Comparison of ENCODE assay signal across 19 cellular contexts in the genomic region with DNA sequence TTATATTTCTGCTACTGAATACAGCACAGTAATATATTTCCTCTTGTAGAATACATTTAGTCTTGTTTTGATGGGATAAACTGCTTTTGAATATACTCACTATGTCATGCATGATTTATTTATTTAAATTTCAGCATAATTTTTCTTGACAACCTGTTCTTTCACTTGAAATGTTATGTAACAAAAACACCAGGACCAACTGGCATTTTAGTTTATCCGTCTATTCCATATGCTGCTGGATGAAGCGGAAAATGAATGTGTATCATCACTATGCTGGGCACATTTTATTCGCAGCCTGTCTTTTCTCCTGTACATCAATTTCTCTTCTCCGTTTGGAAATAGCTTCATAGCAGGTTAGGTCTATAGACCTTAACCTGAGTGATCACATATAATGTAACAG.
A peak's percentile ranks its signal among the peaks of the same experiment; 100 is the strongest.
DNase-seq lines count a peak whose midpoint lies in the region; ATAC-seq and TF ChIP-seq lines count a peak whose summit lies in the region.
"Had no signal": no experiment of that assay in that cellular context is flagged by ENCODE, and none has a peak within 500 bp of the region (broad histone marks: within the 10 kb centered on the region; RNA-seq: fewer than 3 reads in every experiment).

No MANE protein-coding gene starts in this region.

- H3K79me1 ChIP-seq in IMR-90 (ENCODE audit: low read depth in 1 of 2, low read length in 2 of 2): peaks cover 0 to 6% of the 10 kb centered on the region in 2 experiments; a peak in 1 of 4 replicates

- no peak overlapping the region for H3K27ac ChIP-seq in IMR-90 (ENCODE audit: insufficient read depth, low read length)
- no peak overlapping the region for H3K27ac ChIP-seq in neural cell (ENCODE audit: low read length)
- H3K27ac ChIP-seq in right lobe of liver: no peak overlapping the region
- H3K27ac ChIP-seq: 22Rv1, C4-2B, GM23248, HL-60 had no signal

- DNase-seq in NCI-H446 treated with DMSO at 0.1 percent for 48 hours (lab: John Stamatoyannopoulos, UW): peak; percentile 37
- DNase-seq in NCI-H446 (lab: John Stamatoyannopoulos, UW): no peak
- DNase-seq in IMR-90: no peak
- peak; percentile 58 for DNase-seq in NCI-H2171 treated with DMSO at 0.1 percent for 48 hours (lab: John Stamatoyannopoulos, UW)
- no peak for DNase-seq in activated CD4-positive, CD25-positive, alpha-beta regulatory T cell (lab: John Stamatoyannopoulos, UW)
- DNase-seq in NCI-H748 treated with DMSO at 0.1 percent for 48 hours (lab: John Stamatoyannopoulos, UW): no peak
- DNase-seq in right lobe of liver: no peak
- DNase-seq: AML-193; CD4-positive, alpha-beta T cell; DMS53; DND-41; EL; GM23248; HCEC 1CT had no signal

- no peak overlapping the region for H2BK5ac ChIP-seq in IMR-90 (ENCODE audit: low read depth, low read length, poor library complexity, severe bottlenecking)

- ATAC-seq in IMR-90 (ENCODE audit: low read depth) (no peak), right lobe of liver (no peak)
- ATAC-seq: A549 had no signal

- no peaks in the 10 kb centered on the region for H3K9me3 ChIP-seq in IMR-90 (ENCODE audit: control insufficient read depth, insufficient read depth, low read length)
- no peaks in the 10 kb centered on the region for H3K9me3 ChIP-seq in neural cell (ENCODE audit: low read length)
- no peaks in the 10 kb centered on the region for H3K9me3 ChIP-seq in right lobe of liver
- H3K9me3 ChIP-seq: A549 had no signal

- H3K79me2 ChIP-seq in neural cell (replicated peaks; ENCODE audit: insufficient read depth, low read length): no peaks in the 10 kb centered on the region

- BruUV-seq in IMR-90 (replicated peaks; lab: Mats Ljungman, UMichigan): no TSS peak

- no peak overlapping the region for H4K8ac ChIP-seq in IMR-90 (ENCODE audit: low read depth in 2 of 2, low read length in 2 of 2)

- H3K4ac ChIP-seq in IMR-90 (ENCODE audit: low read depth, low read length): no peak overlapping the region

- H2BK20ac ChIP-seq in IMR-90 (ENCODE audit: low read depth, low read length): no peak overlapping the region

- H4K5ac ChIP-seq in IMR-90 (ENCODE audit: low read depth, low read length): no peak overlapping the region; the same call in 1 of the 2 replicates

- H2AK5ac ChIP-seq in IMR-90 (ENCODE audit: low read depth, low read length): no peak overlapping the region

- H3K9ac ChIP-seq in IMR-90 (ENCODE audit: low read depth, low read length) (no peak overlapping the region), neural cell (ENCODE audit: low read length) (no peak overlapping the region)
- H3K9ac ChIP-seq: GM23248 had no signal

- H3K14ac ChIP-seq in IMR-90 (replicated peaks; ENCODE audit: low read depth, low read length): no peak overlapping the region

- H3K23ac ChIP-seq in IMR-90 (ENCODE audit: low read depth, low read length): no peak overlapping the region

- H3K56ac ChIP-seq in IMR-90 (ENCODE audit: extremely low read depth, insufficient read depth, low read length): no peak overlapping the region

- H3K4me2 ChIP-seq in IMR-90 (ENCODE audit: low read depth, low read length) (no peak overlapping the region), neural cell (ENCODE audit: low read length) (no peak overlapping the region)
- H3K4me2 ChIP-seq: A549 had no signal

- peaks cover 9% of the 10 kb centered on the region for H3K4me1 ChIP-seq in IMR-90 (ENCODE audit: control insufficient read depth, insufficient read depth, low read length)
- no peaks in the 10 kb centered on the region for H3K4me1 ChIP-seq in right lobe of liver

- CTCF ChIA-PET in IMR-90 (lab: Yijun Ruan, JAX): no interaction called here

- H2AFZ ChIP-seq in IMR-90 (replicated peaks; ENCODE audit: low read length, poor library complexity) (no peak overlapping the region), neural cell (ENCODE audit: low read depth, low read length) (no peak overlapping the region)
- H2AFZ ChIP-seq: GM23248 had no signal

- H2AK9ac ChIP-seq in IMR-90 (replicated peaks; ENCODE audit: low read depth, low read length, poor library complexity): no peak overlapping the region

- no peaks in the 10 kb centered on the region for H3K9me1 ChIP-seq in IMR-90 (ENCODE audit: insufficient read depth, low read length)

- 100% methylated on average over 1 of the region's 4 CpGs; no CpG with 5 or more reads in 1 of the 2 experiments for WGBS in IMR-90 (ENCODE audit: extremely low coverage in 2 of 2, insufficient read length in 1 of 2), 2 experiments
- WGBS in right lobe of liver (ENCODE audit: insufficient coverage, low coverage, low lambda C conversion rate, missing lambda C conversion rate): 90% methylated on average over 4 of the region's 4 CpGs

- peak overlapping the region; percentile 17; the same call in 1 of the 2 replicates for H3K18ac ChIP-seq in IMR-90 (ENCODE audit: low read depth, low read length)

- in situ Hi-C loops in IMR-90 (cut with MboI; ENCODE audit: low sequenced_read_pairs): no loop called here

- H4K91ac ChIP-seq in IMR-90 (ENCODE audit: insufficient read depth, low read depth, low read length): no peak overlapping the region

- POLR2A ChIA-PET in IMR-90 (lab: Charles Lee; ENCODE audit: unreplicated experiment): no interaction called here

- peak; percentile 68 for TF ChIP-seq EP300 in neural cell (conservative IDR thresholded peaks at IDR 0.05; ENCODE audit: poor library complexity, severe bottlenecking)

- no peak overlapping the region for H2BK15ac ChIP-seq in IMR-90 (ENCODE audit: low read depth, low read length)

- TF ChIP-seq POLR2A in IMR-90 (IDR thresholded peaks at IDR 0.05; ENCODE audit: low read depth, low read length) (no peak), right lobe of liver (IDR thresholded peaks at IDR 0.05) (no peak)

- TF ChIP-seq RAD21 in IMR-90 (IDR thresholded peaks at IDR 0.05; ENCODE audit: low read length) (no peak), neural cell (conservative IDR thresholded peaks at IDR 0.05) (no peak)

- H3K4me3 ChIP-seq in IMR-90 (ENCODE audit: insufficient read depth, low read depth, low read length): no peak overlapping the region
- H3K4me3 ChIP-seq in neural cell (ENCODE audit: low read length): no peak overlapping the region
- H3K4me3 ChIP-seq in right lobe of liver: no peak overlapping the region
- H3K4me3 ChIP-seq: A549, GM23248 had no signal

- no peak overlapping the region for H2BK120ac ChIP-seq in IMR-90 (ENCODE audit: low read depth, low read length)

- dilution Hi-C loops in IMR-90 (cut with HindIII; ENCODE audit: low sequenced_read_pairs, unreplicated experiment): no loop called here

- H3K27me3 ChIP-seq in IMR-90 (ENCODE audit: control insufficient read depth, insufficient read depth, low read length) (no peaks in the 10 kb centered on the region), neural cell (ENCODE audit: insufficient read depth, low read depth, low read length) (no peaks in the 10 kb centered on the region), right lobe of liver (no peaks in the 10 kb centered on the region)

- H3K9me2 ChIP-seq in neural cell (ENCODE audit: insufficient read depth, low read length): no peaks in the 10 kb centered on the region

- H4K20me1 ChIP-seq in IMR-90 (ENCODE audit: insufficient read depth, low read length): no peaks in the 10 kb centered on the region
- H4K20me1 ChIP-seq in neural cell (ENCODE audit: insufficient read depth): no peaks in the 10 kb centered on the region

- TF ChIP-seq CTCF in IMR-90 (conservative IDR thresholded peaks at IDR 0.05; ENCODE audit: low read depth, low read length): no peak
- no peak for TF ChIP-seq CTCF in neural cell (IDR thresholded peaks at IDR 0.05; ENCODE audit: poor library complexity, severe bottlenecking)
- no peak for TF ChIP-seq CTCF in right lobe of liver (IDR thresholded peaks at IDR 0.05)

- intact Hi-C loops in IMR-90 (cut with micrococcal nuclease) (no loop called here), right lobe of liver (cut with DNase I) (no loop called here)

- no peaks in the 10 kb centered on the region for H3F3A ChIP-seq in neural cell (ENCODE audit: insufficient read depth, low read length, poor library complexity, severe bottlenecking)

- H3K36me3 ChIP-seq in IMR-90 (ENCODE audit: control insufficient read depth, insufficient read depth, low read length): no peaks in the 10 kb centered on the region
- H3K36me3 ChIP-seq in neural cell (ENCODE audit: insufficient read depth, low read length): no peaks in the 10 kb centered on the region
- H3K36me3 ChIP-seq in right lobe of liver: no peaks in the 10 kb centered on the region

TF ChIP-seq in IMR-90, 13 proteins besides CTCF, POLR2A, EP300 and RAD21 (continues in another document):
- TF ChIP-seq MAZ (IDR thresholded peaks at IDR 0.05; ENCODE audit: borderline replicate concordance, low read depth, low read length) (no peak), CHD1 (IDR thresholded peaks at IDR 0.05; ENCODE audit: low read depth, low read length) (no peak), RCOR1 (IDR thresholded peaks at IDR 0.05; ENCODE audit: insufficient replicate concordance, low read length) (no peak), CEBPB (IDR thresholded peaks at IDR 0.05; ENCODE audit: low read depth, low read length) (no peak), MXI1 (IDR thresholded peaks at IDR 0.05; ENCODE audit: borderline replicate concordance, low read depth, low read length) (no peak), BHLHE40 (IDR thresholded peaks at IDR 0.05; ENCODE audit: low read depth, low read length) (no peak), SMC3 (IDR thresholded peaks at IDR 0.05; ENCODE audit: low read depth, low read length) (no peak)

TF ChIP-seq in neural cell, 6 proteins besides CTCF, POLR2A, EP300 and RAD21:
- no peak for TF ChIP-seq SMC3 (conservative IDR thresholded peaks at IDR 0.05; ENCODE audit: poor library complexity)
- peak; percentile 76 for TF ChIP-seq POLR2AphosphoS5 (IDR thresholded peaks at IDR 0.05)

Comparison
In these comparisons a context has a peak if more than half of its experiments do, and no peak if none do; other contexts are left out.
1. DNase-seq: peak in NCI-H446 treated with DMSO at 0.1 percent for 48 hours (single experiment) and NCI-H2171 treated with DMSO at 0.1 percent for 48 hours (single experiment); none in NCI-H446 (0 of 2), IMR-90 (single experiment), activated CD4-positive, CD25-positive, alpha-beta regulatory T cell (0 of 4), NCI-H748 treated with DMSO at 0.1 percent for 48 hours (single experiment) and right lobe of liver (0 of 3).